In genomic region chr7:112204776-112205347, GRCh38 we compare ENCODE assay signal across 8 cellular contexts. TPM values are rescaled to one million over a fixed set of nuclear protein-coding genes. Genes with fewer than 3 reads are reported as not detected.
A peak's percentile ranks its signal among the peaks of the same experiment; 100 is the strongest.
DNase-seq lines count a peak whose midpoint lies in the region; TF ChIP-seq lines count a peak whose summit lies in the region.

No MANE protein-coding gene starts in this region.

- H3K4me2 ChIP-seq in OCI-LY1 (ENCODE audit: low read length) (peak overlapping the region; percentile 76), mammary epithelial cell (ENCODE audit: insufficient read depth, low read depth, low read length) (peak overlapping the region; percentile 93)

- H3K27ac ChIP-seq in OCI-LY1 (ENCODE audit: low read depth, low read length, poor library complexity, severe bottlenecking) (no peak overlapping the region), mammary epithelial cell (ENCODE audit: insufficient read depth, low read depth, low read length) (peak overlapping the region; percentile 77), liver (ENCODE audit: low read depth in 1 of 2, low read length in 2 of 2) (peak overlapping the region; percentile 88 to 93), tibial artery (peak overlapping the region; percentile 85 to 88)

- intact Hi-C loops in mammary epithelial cell (cut with micrococcal nuclease) (loop anchor here (2.0 to 10.0 kb wide), 7 partner anchors 93 to 443 kb away; no protein-coding TSS in a partner anchor), tibial artery (cut with DNase I; ENCODE audit: low total_unique reads) (loop anchor here (5.0 to 10.0 kb wide), 3 partner anchors 192 to 290 kb away; partner anchors contain the start of gene IFRD1)

- H3K4me3 ChIP-seq in OCI-LY1 (ENCODE audit: low read depth, low read length, poor library complexity, severe bottlenecking) = peak overlapping the region; percentile 85
- H3K4me3 ChIP-seq in mammary epithelial cell (replicated peaks in 1 of 3; ENCODE audit: insufficient read depth in 1 of 3, low read depth in 2 of 3, low read length in 3 of 3) = peak overlapping the region; percentile 71 to 94 (median 80)
- peak overlapping the region; percentile 54 to 75 (median 75) for H3K4me3 ChIP-seq in liver (ENCODE audit: low read depth in 1 of 3, low read length in 3 of 3)
- H3K4me3 ChIP-seq in tibial artery = peak overlapping the region; percentile 87 to 91

- H3K9me2 ChIP-seq in OCI-LY1 (ENCODE audit: low read depth, low read length) = no peaks in the 10 kb centered on the region

- H3K9ac ChIP-seq in OCI-LY1 (ENCODE audit: low read length) = peak overlapping the region; percentile 52; the same call in 1 of the 2 replicates
- peak overlapping the region; percentile 83 for H3K9ac ChIP-seq in mammary epithelial cell (ENCODE audit: insufficient read depth, low read length)
- peak overlapping the region; percentile 73 to 77 for H3K9ac ChIP-seq in liver (ENCODE audit: low read depth in 1 of 2, low read length in 2 of 2)

- H3K79me2 ChIP-seq in OCI-LY1 (ENCODE audit: insufficient read depth, low read length) (peaks cover 10% of the 10 kb centered on the region), mammary epithelial cell (ENCODE audit: insufficient read depth, low read length) (peaks cover 84% of the 10 kb centered on the region)

- no peak for TF ChIP-seq RAD21 in liver (IDR thresholded peaks at IDR 0.05)

- 2% methylated on average over 6 of the region's 10 CpGs for WGBS in mammary epithelial cell (ENCODE audit: low coverage, missing lambda C conversion rate)
- WGBS in liver = under 1% methylated on average over 10 of the region's 10 CpGs

- DNase-seq in activated T-cell treated with anti-CD3 and anti-CD28 coated beads, Interleukin-2, amount 50 U/mL, for 1 hour = peak; percentile 18
- DNase-seq in activated T-cell treated with anti-CD3 and anti-CD28 coated beads for 4 hours (no peak), mammary epithelial cell (peak; percentile 33), tibial artery (no peak), NK-92 (lab: John Stamatoyannopoulos, UW; ENCODE audit: unreplicated experiment) (no peak), AG20443 (ENCODE audit: low spot score) (no peak)

- TF ChIP-seq CTCF in OCI-LY1 (IDR thresholded peaks at IDR 0.05; ENCODE audit: low read length) = no peak
- no peak for TF ChIP-seq CTCF in mammary epithelial cell (conservative IDR thresholded peaks at IDR 0.05 in 1 of 2, IDR thresholded peaks at IDR 0.05 in 1 of 2; ENCODE audit: extremely low read depth in 1 of 2, insufficient read depth in 1 of 2, low read depth in 1 of 2, low read length in 2 of 2)
- TF ChIP-seq CTCF in liver (IDR thresholded peaks at IDR 0.05; ENCODE audit: low read depth, low read length, missing input control) = no peak
- TF ChIP-seq CTCF in tibial artery (IDR thresholded peaks at IDR 0.05) = no peak

- BruUV-seq in mammary epithelial cell (replicated peaks; lab: Mats Ljungman, UMichigan) = no TSS peak

- H2AFZ ChIP-seq in OCI-LY1 (ENCODE audit: low read length) (no peak overlapping the region), mammary epithelial cell (ENCODE audit: low read depth, low read length) (peak overlapping the region; percentile 94)

- CTCF ChIA-PET in mammary epithelial cell (lab: Charles Lee; ENCODE audit: low non-redundant PET) = interaction anchor here (0.5 to 0.6 kb wide), 2 partner anchors 63 to 442 kb away, joined by 4 to 8 read pairs; no protein-coding TSS in a partner anchor

- H3K27me3 ChIP-seq in OCI-LY1 (ENCODE audit: insufficient read depth, low read length) (no peaks in the 10 kb centered on the region), mammary epithelial cell (ENCODE audit: insufficient read depth, low read length) (no peaks in the 10 kb centered on the region), liver (ENCODE audit: control insufficient read depth in 4 of 4, insufficient read depth in 4 of 4, low read length in 3 of 4) (no peaks in the 10 kb centered on the region), tibial artery (no peaks in the 10 kb centered on the region)

- in situ Hi-C loops in mammary epithelial cell (cut with MboI; ENCODE audit: low sequenced_read_pairs in 2 of 2) = loop anchor here in 1 of 2 donors (25.0 kb wide), 2 partner anchors 207 to 243 kb away; no protein-coding TSS in a partner anchor

- H3K9me3 ChIP-seq in OCI-LY1 (ENCODE audit: low read length) (no peaks in the 10 kb centered on the region), mammary epithelial cell (replicated peaks; ENCODE audit: insufficient read depth, low read length) (no peaks in the 10 kb centered on the region), liver (ENCODE audit: control insufficient read depth in 4 of 4, low read length in 3 of 4) (no peaks in the 10 kb centered on the region), tibial artery (no peaks in the 10 kb centered on the region)

- H3F3A ChIP-seq in OCI-LY1 (ENCODE audit: insufficient read depth, low read length) = no peaks in the 10 kb centered on the region

- dilution Hi-C loops in mammary epithelial cell (cut with HindIII; ENCODE audit: low sequenced_read_pairs) = no loop called here

- H3K36me3 ChIP-seq in OCI-LY1 (ENCODE audit: insufficient read depth, low read length) (no peaks in the 10 kb centered on the region), mammary epithelial cell (ENCODE audit: insufficient read depth, low read length) (no peaks in the 10 kb centered on the region), liver (ENCODE audit: control insufficient read depth in 4 of 4, insufficient read depth in 3 of 4, low read depth in 1 of 4, low read length in 3 of 4) (no peaks in the 10 kb centered on the region), tibial artery (no peaks in the 10 kb centered on the region)

- no peaks in the 10 kb centered on the region for H4K20me1 ChIP-seq in OCI-LY1 (ENCODE audit: insufficient read depth, low read length)
- no peaks in the 10 kb centered on the region for H4K20me1 ChIP-seq in mammary epithelial cell (ENCODE audit: insufficient read depth, low read length)

- H3K4me1 ChIP-seq in OCI-LY1 (ENCODE audit: insufficient read depth, low read length, severe bottlenecking) (peaks cover 25% of the 10 kb centered on the region), mammary epithelial cell (ENCODE audit: insufficient read depth, low read length) (peaks cover 20% of the 10 kb centered on the region), liver (ENCODE audit: control insufficient read depth in 4 of 4, insufficient read depth in 4 of 4, low read length in 3 of 4) (peaks cover 2 to 28% (median 20%) of the 10 kb centered on the region in 4 donors), tibial artery (peaks cover 0 to 26% (median 4%) of the 10 kb centered on the region in 4 donors)

TF ChIP-seq in liver, 16 proteins besides CTCF, POLR2A, EP300 and RAD21:
- TF ChIP-seq HNF4G (IDR thresholded peaks at IDR 0.05) (no peak), REST (IDR thresholded peaks at IDR 0.05) (no peak), SP1 (IDR thresholded peaks at IDR 0.05) (no peak)

RNA-seq across cellular contexts. Expression of gene DOCK4, which starts 1.3 kb away (rescaled TPM):
- total RNA-seq in mammary epithelial cell (10 to 100 TPM in 1 of 2 donors, 1 to 10 TPM in 1; 7.5 to 22.2 TPM), liver (10 to 100 TPM; 16.9 to 48.9 TPM)
- polyA plus RNA-seq in mammary epithelial cell (8.7 TPM), liver (1 to 10 TPM; 7.2 to 8.7 TPM)
- polyA minus RNA-seq in mammary epithelial cell = 58.4 TPM

RNA-seq across cellular contexts. Expression of gene ZNF277, which starts 1.6 kb away (rescaled TPM):
- 10 to 100 TPM; 18.9 to 36.0 TPM for total RNA-seq in mammary epithelial cell
- polyA plus RNA-seq in mammary epithelial cell = 11.8 TPM
- not detected for polyA minus RNA-seq in mammary epithelial cell
- total RNA-seq in liver = 10 to 100 TPM; 16.9 to 23.5 TPM
- 10 to 100 TPM in 1 of 2 donors, 1 to 10 TPM in 1; 7.8 to 12.2 TPM for polyA plus RNA-seq in liver

Comparison
In these comparisons a context has a peak if more than half of its experiments do, and no peak if none do; other contexts are left out.
1. DNase-seq: peak in activated T-cell treated with anti-CD3 and anti-CD28 coated beads, Interleukin-2, amount 50 U/mL, for 1 hour (single experiment) and mammary epithelial cell (single experiment); none in activated T-cell treated with anti-CD3 and anti-CD28 coated beads for 4 hours (single experiment), tibial artery (0 of 2), NK-92 (single experiment) and AG20443 (single experiment).
2. Peak in every context shown above with its lines, with median percentiles within 50 percentile points of each other: H3K4me3 ChIP-seq and H3K9ac ChIP-seq.